Comparison of ENCODE assay signal across 8 cellular contexts in the genomic region with DNA sequence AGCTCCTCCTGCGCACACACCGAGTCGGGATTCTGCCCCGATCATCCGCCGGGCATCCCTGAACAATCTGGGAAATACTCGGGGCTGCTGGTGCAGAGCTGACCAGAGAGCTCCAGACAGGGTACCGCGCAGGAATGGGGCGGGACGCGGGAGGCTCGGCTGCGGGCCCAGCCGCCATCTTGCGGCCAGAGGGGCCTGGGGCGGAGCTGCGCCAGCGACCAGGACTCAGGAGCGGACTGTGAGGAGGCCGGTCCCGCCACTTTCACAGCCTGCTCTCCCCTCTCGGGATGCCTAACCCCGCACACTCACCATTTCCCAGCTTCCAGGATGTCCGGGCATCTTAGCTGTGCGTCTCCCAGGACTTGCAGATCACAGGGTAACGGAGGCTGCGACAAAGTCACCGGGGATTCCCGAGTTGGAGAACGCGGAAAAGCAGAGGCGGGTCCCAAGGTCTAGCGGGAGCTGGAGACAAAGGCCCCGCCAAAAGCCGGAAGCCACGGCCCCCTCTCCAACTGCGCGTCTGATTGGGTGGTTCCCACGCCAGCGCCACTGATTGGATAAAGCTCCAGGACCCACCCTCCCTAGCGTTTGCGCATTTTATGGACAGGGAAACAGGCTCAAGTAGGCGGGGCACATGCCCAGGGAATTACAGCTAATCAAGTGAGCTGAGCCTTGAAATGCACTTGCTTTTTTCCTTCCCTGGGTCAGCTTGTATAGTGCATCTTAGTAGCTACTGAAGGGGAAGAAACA. TPM values are rescaled to one million over a fixed set of nuclear protein-coding genes. Genes with fewer than 3 reads are reported as not detected.
DNase-seq lines count a peak whose midpoint lies in the region; ATAC-seq and TF ChIP-seq lines count a peak whose summit lies in the region.

No MANE protein-coding gene starts in this region.

- H3K4me1 ChIP-seq in adipocyte (ENCODE audit: control insufficient read depth, insufficient read depth, low read length) (peaks cover 5% of the 10 kb centered on the region), cardiac muscle cell (ENCODE audit: low read depth) (no peaks in the 10 kb centered on the region), ovary (ENCODE audit: insufficient read depth) (peaks cover 7% of the 10 kb centered on the region), thyroid gland (peaks cover 4 to 9% of the 10 kb centered on the region in 2 donors)

- WGBS in ovary, 3 donors = 0% methylated on average over 38 to 44 of the region's 44 CpGs
- 0% methylated on average over 32 to 44 of the region's 44 CpGs for WGBS in thyroid gland, 2 donors

- TF ChIP-seq POLR2A in ovary (IDR thresholded peaks at IDR 0.05) (no peak), thyroid gland (IDR thresholded peaks at IDR 0.05) (peak in 1 of 2 donors; percentile 45)

- peak; percentile 79 for DNase-seq in DMS153 treated with DMSO at 0.1 percent for 48 hours (lab: John Stamatoyannopoulos, UW; ENCODE audit: unreplicated experiment)
- peak; percentile 93 for DNase-seq in LNCaP clone FGC (ENCODE audit: low read depth)
- DNase-seq in adipocyte (ENCODE audit: low read depth) = peak; percentile 99
- DNase-seq in cardiac muscle cell (ENCODE audit: low read depth in 1 of 2, low spot score in 1 of 2) = peak; percentile 96 to 97
- DNase-seq in ovary = peak; percentile 91 to 95 (median 94)
- peak; percentile 97 to 98 for DNase-seq in thyroid gland

- H3K27ac ChIP-seq in SU-DHL-6 (ENCODE audit: low read depth, low read length) = peak overlapping the region; percentile 60
- peak overlapping the region; percentile 96 for H3K27ac ChIP-seq in cardiac muscle cell
- peak overlapping the region in 1 of 2 donors; percentile 54 for H3K27ac ChIP-seq in ovary
- H3K27ac ChIP-seq in thyroid gland = peak overlapping the region; percentile 38 to 59 (median 46)

- intact Hi-C loops in ovary (cut with DNase I) = no loop called here
- intact Hi-C loops in thyroid gland (cut with DNase I) = loop anchor here (10.0 kb wide), 1 partner anchor 87 kb away; a partner anchor contains a TSS

- peaks cover 20% of the 10 kb centered on the region; the same call in 1 of the 2 replicates for H3K79me2 ChIP-seq in SU-DHL-6 (ENCODE audit: insufficient read depth, low read length)

- peak overlapping the region; percentile 84 for H3K4me3 ChIP-seq in LNCaP clone FGC (ENCODE audit: low read depth, low read length)
- H3K4me3 ChIP-seq in SU-DHL-6 (ENCODE audit: insufficient read depth, low read length, poor library complexity, severe bottlenecking) = peak overlapping the region; percentile 85
- H3K4me3 ChIP-seq in adipocyte (ENCODE audit: low read length) = peak overlapping the region; percentile 94
- H3K4me3 ChIP-seq in cardiac muscle cell = peak overlapping the region; percentile 96
- H3K4me3 ChIP-seq in ovary = peak overlapping the region; percentile 72
- H3K4me3 ChIP-seq in thyroid gland (replicated peaks in 1 of 3) = peak overlapping the region; percentile 56 to 77 (median 58)

- H3K9ac ChIP-seq in SU-DHL-6 (ENCODE audit: low read length) = peak overlapping the region; percentile 79
- H3K9ac ChIP-seq in adipocyte (ENCODE audit: low read length) = peak overlapping the region; percentile 85

- ATAC-seq in GM21576 (IDR thresholded peaks at IDR 0.05; ENCODE audit: unreplicated experiment) = peak; percentile 93

- peak overlapping the region; percentile 55 for H3K4me2 ChIP-seq in SU-DHL-6 (ENCODE audit: low read depth, low read length, poor library complexity, severe bottlenecking)

- H3K27me3 ChIP-seq in SU-DHL-6 (ENCODE audit: low read length) (no peaks in the 10 kb centered on the region), adipocyte (replicated peaks; ENCODE audit: control insufficient read depth, insufficient read depth, low read length) (no peaks in the 10 kb centered on the region), cardiac muscle cell (no peaks in the 10 kb centered on the region), ovary (no peaks in the 10 kb centered on the region), thyroid gland (no peaks in the 10 kb centered on the region)

- H3K9me3 ChIP-seq in SU-DHL-6 (ENCODE audit: insufficient read depth, low read length) (no peaks in the 10 kb centered on the region), adipocyte (ENCODE audit: control insufficient read depth, low read length) (no peaks in the 10 kb centered on the region), cardiac muscle cell (ENCODE audit: low read depth) (no peaks in the 10 kb centered on the region), ovary (no peaks in the 10 kb centered on the region), thyroid gland (no peaks in the 10 kb centered on the region)

- no peaks in the 10 kb centered on the region for H3K9me2 ChIP-seq in SU-DHL-6 (replicated peaks; ENCODE audit: insufficient read depth, low read length)

- TF ChIP-seq EP300 in ovary (IDR thresholded peaks at IDR 0.05) = no peak

- no peaks in the 10 kb centered on the region for H4K20me1 ChIP-seq in SU-DHL-6 (ENCODE audit: low read depth, low read length)

- H3K36me3 ChIP-seq in SU-DHL-6 (ENCODE audit: low read length) (no peaks in the 10 kb centered on the region), adipocyte (ENCODE audit: control insufficient read depth, insufficient read depth, low read length, severe bottlenecking) (no peaks in the 10 kb centered on the region), cardiac muscle cell (peaks cover 4% of the 10 kb centered on the region), ovary (no peaks in the 10 kb centered on the region), thyroid gland (no peaks in the 10 kb centered on the region)

- H2AFZ ChIP-seq in SU-DHL-6 (ENCODE audit: low read depth, low read length, severe bottlenecking) = peak overlapping the region; percentile 91

- no peaks in the 10 kb centered on the region for H3F3A ChIP-seq in SU-DHL-6 (ENCODE audit: insufficient read depth)

- TF ChIP-seq CTCF in LNCaP clone FGC (IDR thresholded peaks at IDR 0.05; ENCODE audit: control insufficient read depth, extremely low read depth, insufficient read depth) (no peak), SU-DHL-6 (IDR thresholded peaks at IDR 0.05; ENCODE audit: insufficient read depth, low read length, poor library complexity, severe bottlenecking) (no peak), cardiac muscle cell (IDR thresholded peaks at IDR 0.05; ENCODE audit: low read depth, low read length) (peak; percentile 3), ovary (IDR thresholded peaks at IDR 0.05) (no peak), thyroid gland (IDR thresholded peaks at IDR 0.05) (no peak)

RNA-seq across cellular contexts. Expression of a gene that starts 15.8 kb away (rescaled TPM):
- 14.7 and 16.1 TPM in 2 replicates for total RNA-seq in cardiac muscle cell
- polyA plus RNA-seq in cardiac muscle cell = 13.7 and 14.2 TPM in 2 replicates
- 10 to 100 TPM; 16.4 to 31.2 (median 23.6) TPM for total RNA-seq in ovary
- 10 to 100 TPM; 10.8 to 12.5 TPM for polyA plus RNA-seq in ovary
- total RNA-seq in thyroid gland = 10 to 100 TPM; 20.9 to 35.3 (median 25.8) TPM
